Comparison of ENCODE assay signal across 8 cellular contexts in the genomic region with DNA sequence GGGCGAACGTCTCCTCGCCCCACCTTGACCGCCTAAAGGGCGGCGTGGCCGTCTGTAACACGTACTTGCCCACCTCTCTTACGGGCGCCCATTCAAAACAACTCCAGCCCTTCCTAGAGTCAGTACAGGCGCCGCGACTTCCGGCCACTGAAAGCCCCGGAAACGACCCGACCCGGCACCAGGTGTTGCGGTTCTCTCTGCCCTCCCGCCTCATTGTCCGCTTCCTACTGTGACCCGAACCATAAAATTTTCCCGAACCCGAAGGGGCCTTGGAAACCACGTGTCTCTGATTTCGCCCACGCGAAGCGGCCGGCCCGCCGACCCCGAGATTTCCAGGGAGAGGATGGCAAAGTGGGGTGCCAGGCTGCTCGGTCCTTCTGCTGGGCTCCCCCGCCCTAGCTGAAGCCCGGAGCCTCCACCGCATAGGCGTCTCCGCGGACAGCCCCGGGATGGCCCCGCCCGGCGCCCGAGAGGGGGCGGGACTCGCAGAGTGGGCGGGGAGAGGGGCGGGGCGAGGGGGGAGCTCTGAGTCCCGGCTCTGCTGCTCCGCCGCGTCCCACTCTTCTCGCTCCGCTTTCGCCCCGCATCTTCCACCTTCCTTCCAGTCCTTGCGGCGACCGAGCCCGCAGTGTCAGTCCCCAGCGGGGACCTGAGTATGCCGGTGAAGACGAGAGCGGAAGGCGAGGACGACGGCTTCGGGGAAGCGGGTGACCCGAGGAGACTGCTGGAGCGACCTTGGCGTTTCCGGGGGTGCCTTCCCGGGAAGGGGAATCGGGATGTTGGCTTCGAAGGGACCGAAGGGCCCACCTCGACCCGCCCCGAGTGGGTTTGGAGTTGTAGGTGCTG. TPM values are rescaled to one million over a fixed set of nuclear protein-coding genes. Genes with fewer than 3 reads are reported as not detected.
DNase-seq lines count a peak whose midpoint lies in the region; ATAC-seq and FAIRE-seq lines count a peak whose summit lies in the region.

No MANE protein-coding gene starts in this region.

- intact Hi-C loops in right cardiac atrium (cut with DNase I): no loop called here

- under 1% methylated on average over 82 of the region's 82 CpGs for WGBS in right cardiac atrium

- peak; percentile 61 for DNase-seq in NCI-H1694 (lab: John Stamatoyannopoulos, UW)
- DNase-seq in T-helper 17 cell: peak; percentile 73 to 83 (median 82)
- peak; percentile 80 to 93 (median 92) for DNase-seq in right cardiac atrium
- DNase-seq in pulmonary artery endothelial cell (ENCODE audit: low read depth, low spot score): peak; percentile 49
- DNase-seq in urothelium cell line (ENCODE audit: low spot score): peak; percentile 86

- H3K27ac ChIP-seq in angular gyrus (ENCODE audit: low read depth, low read length) (peak overlapping the region; percentile 99), right cardiac atrium (ENCODE audit: low read length) (peak overlapping the region; percentile 95)

- ATAC-seq in GM18498 (IDR thresholded peaks at IDR 0.05; ENCODE audit: unreplicated experiment): peak; percentile 73
- peak; percentile 63 for ATAC-seq in HG02885 (IDR thresholded peaks at IDR 0.05; ENCODE audit: poor library complexity, unreplicated experiment)
- peak; percentile 81 for ATAC-seq in T-helper 17 cell
- ATAC-seq in right cardiac atrium: peak; percentile 92

- H3K27me3 Mint-ChIP-seq in T-helper 17 cell: peaks cover 4% of the 10 kb centered on the region

- peak overlapping the region; percentile 96 for H3K27ac Mint-ChIP-seq in T-helper 17 cell

- H3K4me3 Mint-ChIP-seq in T-helper 17 cell: peak overlapping the region; percentile 99

- no peaks in the 10 kb centered on the region for H3K27me3 ChIP-seq in right cardiac atrium (ENCODE audit: control insufficient read depth, insufficient read depth)

- FAIRE-seq in urothelium cell line (lab: Jason Lieb, UNC): no peak

- peaks cover 6% of the 10 kb centered on the region for H3K4me1 ChIP-seq in right cardiac atrium (ENCODE audit: control insufficient read depth, insufficient read depth, low read length)

- H3K4me3 ChIP-seq in right cardiac atrium (ENCODE audit: low read length): peak overlapping the region; percentile 96

- H3K9me3 ChIP-seq in T-helper 17 cell (ENCODE audit: control insufficient read depth, low read length, poor library complexity, severe bottlenecking) (no peaks in the 10 kb centered on the region), right cardiac atrium (ENCODE audit: control insufficient read depth, low read length) (no peaks in the 10 kb centered on the region)

- no peaks in the 10 kb centered on the region for H3K36me3 Mint-ChIP-seq in T-helper 17 cell (ENCODE audit: low read depth)

- H3K4me1 Mint-ChIP-seq in T-helper 17 cell: peaks cover 27% of the 10 kb centered on the region

RNA-seq across cellular contexts. Expression of gene PTGES2, which starts 0.7 kb away (rescaled TPM):
- total RNA-seq in T-helper 17 cell: 10 to 100 TPM; 46.4 to 58.2 TPM
- total RNA-seq in right cardiac atrium: 100 to 1,000 TPM; 122 to 128 (median 126) TPM
- polyA plus RNA-seq in right cardiac atrium: 162 TPM
- 103 and 129 TPM in 2 replicates for total RNA-seq in pulmonary artery endothelial cell

RNA-seq across cellular contexts. Expression of gene LCN2, which starts 21.0 kb away (rescaled TPM):
- 1 to 10 TPM in 1 of 2 donors, not detected in 1; 9.3 TPM for total RNA-seq in T-helper 17 cell
- not detected for total RNA-seq in right cardiac atrium
- 0.16 TPM for polyA plus RNA-seq in right cardiac atrium
- not detected in 2 replicates for total RNA-seq in pulmonary artery endothelial cell

RNA-seq across cellular contexts. Expression of gene BBLN, which starts 31.9 kb away (rescaled TPM):
- 10 to 100 TPM; 71.0 to 87.9 TPM for total RNA-seq in T-helper 17 cell
- 10 to 100 TPM; 41.6 to 58.0 (median 49.1) TPM for total RNA-seq in right cardiac atrium
- 138 TPM for polyA plus RNA-seq in right cardiac atrium
- 20.6 and 31.5 TPM in 2 replicates for total RNA-seq in pulmonary artery endothelial cell

Comparison
In these comparisons a context has a peak if more than half of its experiments do, and no peak if none do; other contexts are left out.
1. Peak in every context shown above with its lines: DNase-seq, ATAC-seq, H3K4me3 ChIP-seq and H3K27ac ChIP-seq.